8 cellular contexts compared by ENCODE assay signal in genomic region chr17:75589919-75590303, GRCh38. TPM values are rescaled to one million over a fixed set of nuclear protein-coding genes. Genes with fewer than 3 reads are reported as not detected.
DNase-seq lines count a peak whose midpoint lies in the region; ATAC-seq, FAIRE-seq and TF ChIP-seq lines count a peak whose summit lies in the region.

No MANE protein-coding gene starts in this region.

- H3K27me3 Mint-ChIP-seq in activated naive CD8-positive, alpha-beta T cell, result no peaks in the 10 kb centered on the region
- no peaks in the 10 kb centered on the region for H3K27me3 Mint-ChIP-seq in activated naive CD8-positive, alpha-beta T cell treated with anti-CD3 and anti-CD28 coated beads for 36 hours

- no peak for TF ChIP-seq POLR2A in K562 (conservative IDR thresholded peaks at IDR 0.05)

- H3K9me3 ChIP-seq in K562 (replicated peaks; ENCODE audit: control insufficient read depth, insufficient read depth, low read depth, low read length), result no peaks in the 10 kb centered on the region
- no peaks in the 10 kb centered on the region for H3K9me3 ChIP-seq in lower lobe of right lung

- no peak for TF ChIP-seq RAD21 in K562 (CRISPR knock-in tag; conservative IDR thresholded peaks at IDR 0.05 in 1 of 2, IDR thresholded peaks at IDR 0.05 in 1 of 2)

- no peaks in the 10 kb centered on the region for H3K79me2 ChIP-seq in K562 (ENCODE audit: control insufficient read depth, insufficient read depth, low read length)

- no peak for ATAC-seq in K562
- no peak for ATAC-seq in lower lobe of right lung

- H3K36me3 ChIP-seq in K562 (ENCODE audit: control insufficient read depth, insufficient read depth, low read length), result no peaks in the 10 kb centered on the region
- H3K36me3 ChIP-seq in lower lobe of right lung, result peaks cover 6% of the 10 kb centered on the region
- no peaks in the 10 kb centered on the region for H3K36me3 ChIP-seq in urinary bladder (ENCODE audit: insufficient read depth)

- CTCF ChIA-PET in K562 (lab: Yijun Ruan, JAX; ENCODE audit: low intra/inter-chr PET ratio), result interaction anchor here (0.6 kb wide), 1 partner anchor 163 kb away, joined by 3 read pairs; no protein-coding TSS in a partner anchor

- peak overlapping the region; percentile 53; the same call in 1 of the 2 replicates for H3K4me3 ChIP-seq in K562
- H3K4me3 ChIP-seq in lower lobe of right lung, result peak overlapping the region; percentile 84
- H3K4me3 ChIP-seq in urinary bladder (ENCODE audit: low read depth, low read length), result peak overlapping the region; percentile 49

- H3K4me1 Mint-ChIP-seq in activated naive CD8-positive, alpha-beta T cell (ENCODE audit: low read depth), result peaks cover 9% of the 10 kb centered on the region
- H3K4me1 Mint-ChIP-seq in activated naive CD8-positive, alpha-beta T cell treated with anti-CD3 and anti-CD28 coated beads for 36 hours, result peaks cover 3% of the 10 kb centered on the region

- no peaks in the 10 kb centered on the region for H3K36me3 Mint-ChIP-seq in activated naive CD8-positive, alpha-beta T cell
- no peaks in the 10 kb centered on the region for H3K36me3 Mint-ChIP-seq in activated naive CD8-positive, alpha-beta T cell treated with anti-CD3 and anti-CD28 coated beads for 36 hours

- H4K20me1 ChIP-seq in K562 (replicated peaks; ENCODE audit: control insufficient read depth, insufficient read depth, low read length), result no peaks in the 10 kb centered on the region

- in situ Hi-C loops in K562 (cut with MboI), result no loop called here

- peak overlapping the region; percentile 30 for H3K4me3 Mint-ChIP-seq in activated naive CD8-positive, alpha-beta T cell
- H3K4me3 Mint-ChIP-seq in activated naive CD8-positive, alpha-beta T cell treated with anti-CD3 and anti-CD28 coated beads for 36 hours, result no peak overlapping the region

- no peak for TF ChIP-seq EP300 in K562 (IDR thresholded peaks at IDR 0.05; ENCODE audit: low read length)

- no peaks in the 10 kb centered on the region for H3K9me1 ChIP-seq in K562 (ENCODE audit: control insufficient read depth, insufficient read depth, low read length)

- H3K9me3 Mint-ChIP-seq in activated naive CD8-positive, alpha-beta T cell (ENCODE audit: low read depth), result no peaks in the 10 kb centered on the region
- no peaks in the 10 kb centered on the region for H3K9me3 Mint-ChIP-seq in activated naive CD8-positive, alpha-beta T cell treated with anti-CD3 and anti-CD28 coated beads for 36 hours

- no peak for TF ChIP-seq CTCF in K562 (IDR thresholded peaks at IDR 0.05 in 2 of 3, conservative IDR thresholded peaks at IDR 0.05 in 1 of 3; ENCODE audit: insufficient read depth in 2 of 3, low read depth in 1 of 3, low read length in 3 of 3)
- no peak for TF ChIP-seq CTCF in lower lobe of right lung (IDR thresholded peaks at IDR 0.05)

- BruUV-seq in K562 (replicated peaks; lab: Mats Ljungman, UMichigan), result no TSS peak

- no peak for FAIRE-seq in K562 (lab: Jason Lieb, UNC)
- FAIRE-seq in GM19239 (lab: Jason Lieb, UNC), result no peak

- intact Hi-C loops in K562 (cut with micrococcal nuclease) (loop anchor here (5.0 to 10.0 kb wide), 2 partner anchors 73 to 165 kb away; partner anchors contain the start of genes CASKIN2 and TSEN54), lower lobe of right lung (cut with DNase I) (no loop called here)

- POLR2A ChIA-PET in K562 (lab: Yijun Ruan, JAX), result interaction anchor here (0.7 to 1.1 kb wide), 4 partner anchors 12 to 164 kb away, joined by 3 to 6 read pairs (median 3); no protein-coding TSS in a partner anchor

- H3K4me1 ChIP-seq in K562 (replicated peaks in 1 of 2; ENCODE audit: control insufficient read depth in 2 of 2, insufficient read depth in 2 of 2, low read length in 2 of 2) (peaks cover 6 to 40% of the 10 kb centered on the region in 2 experiments; a peak in 3 of 5 replicates), lower lobe of right lung (peaks cover 20% of the 10 kb centered on the region), urinary bladder (ENCODE audit: insufficient read depth) (no peaks in the 10 kb centered on the region)

- H3K9ac ChIP-seq in K562 (ENCODE audit: insufficient read depth in 1 of 2, low read depth in 2 of 2, low read length in 2 of 2), result peak overlapping the region in 1 of 2 experiments; percentile 94; a peak in 2 of 4 replicates

- peak overlapping the region; percentile 96 for H2AFZ ChIP-seq in K562 (ENCODE audit: low read depth, low read length)

- no peak overlapping the region; the same call in 2 of the 3 replicates for H3K27ac ChIP-seq in K562 (ENCODE audit: extremely low read depth, low read depth, low read length)
- peak overlapping the region; percentile 97 for H3K27ac ChIP-seq in lower lobe of right lung
- H3K27ac ChIP-seq in urinary bladder (ENCODE audit: low read depth), result no peak overlapping the region

- no peak overlapping the region for H3K27ac Mint-ChIP-seq in activated naive CD8-positive, alpha-beta T cell
- H3K27ac Mint-ChIP-seq in activated naive CD8-positive, alpha-beta T cell treated with anti-CD3 and anti-CD28 coated beads for 36 hours, result no peak overlapping the region

- WGBS in K562 (ENCODE audit: insufficient coverage, low coverage, missing lambda C conversion rate), result 83% methylated on average over 15 of the region's 29 CpGs
- WGBS in urinary bladder, result 64% methylated on average over 29 of the region's 29 CpGs

- H3K27me3 ChIP-seq in K562 (ENCODE audit: control insufficient read depth in 2 of 2, insufficient read depth in 2 of 2, low read length in 2 of 2), result peaks cover 0 to 5% of the 10 kb centered on the region in 2 experiments; a peak in 2 of 5 replicates
- H3K27me3 ChIP-seq in lower lobe of right lung (ENCODE audit: low read depth), result no peaks in the 10 kb centered on the region

- peak overlapping the region; percentile 79; the same call in 1 of the 2 replicates for H3K4me2 ChIP-seq in K562 (ENCODE audit: insufficient read depth, low read length)

- DNase-seq in activated naive CD8-positive, alpha-beta T cell treated with anti-CD3 and anti-CD28 coated beads for 36 hours, result no peak
- DNase-seq in K562 (ENCODE audit: extremely low read depth in 1 of 4, low spot score in 3 of 4) (no peak), lower lobe of right lung (no peak), HPDE6-E6E7 (ENCODE audit: extremely low spot score) (no peak), NCI-H2171 treated with DMSO at 0.1 percent for 48 hours (lab: John Stamatoyannopoulos, UW) (no peak), GM19239 (ENCODE audit: insufficient read length, low spot score) (no peak)

RNA-seq across cellular contexts. Expression of gene MYO15B, which starts 2.3 kb away (rescaled TPM):
- total RNA-seq in activated naive CD8-positive, alpha-beta T cell treated with anti-CD3 and anti-CD28 coated beads for 36 hours, result 10 to 100 TPM; 17.8 to 18.9 TPM
- total RNA-seq in K562 (2011; cell fraction: chromatin; rRNA removed; ENCODE audit: low replicate concordance), result 8.9 and 39.4 TPM in 2 replicates
- 22.5 and 24.7 TPM in 2 replicates for total RNA-seq in K562 (2011; cell fraction: nucleolus; rRNA removed)
- total RNA-seq in K562 (2011; cell fraction: nucleoplasm; rRNA removed), result 11.1 and 14.7 TPM in 2 replicates
- 0.05 and 0.24 TPM in 2 replicates for total RNA-seq in K562 (2014; rRNA removed)
- total RNA-seq in K562 (2014; rRNA removed; fragmentation: Illumina TruSeq; extraction: Trizol), result 1.2 TPM in 1 of 2 replicates, not detected in the other
- 0.83 TPM in 2 replicates for total RNA-seq in K562 (2015; rRNA removed; fragmentation: Illumina TruSeq; extraction: Trizol)
- total RNA-seq in K562 (2021), result 1.5 and 3.1 TPM in 2 replicates
- 0.82 and 1.2 TPM in 2 replicates for polyA plus RNA-seq in K562 (2011; rRNA removed)
- 0.39 and 0.49 TPM in 2 replicates for polyA plus RNA-seq in K562 (2011; cell fraction: cytosol; rRNA removed)
- polyA plus RNA-seq in K562 (2011; cell fraction: nucleus; rRNA removed), result 15.0 and 17.9 TPM in 2 replicates
- polyA plus RNA-seq in K562 (2012), result 1.2 and 10.8 TPM in 2 replicates
- 0.12 and 0.76 TPM in 2 replicates for polyA plus RNA-seq in K562 (2014; fragmentation: Illumina TruSeq; extraction: Trizol)
- polyA plus RNA-seq in K562 (2014; fragmentation: Nextera tagmentation; extraction: Ambion mirVana), result not detected
- polyA plus RNA-seq in K562 (2014; rRNA removed), result 0.98 and 1.5 TPM in 2 replicates
- polyA minus RNA-seq in K562 (2011; rRNA and poly(A)+ RNA removed), result 0.70 and 1.0 TPM in 2 replicates
- polyA minus RNA-seq in K562 (2011; cell fraction: cytosol; rRNA and poly(A)+ RNA removed), result not detected in 2 replicates
- polyA minus RNA-seq in K562 (2011; cell fraction: nucleus; rRNA and poly(A)+ RNA removed), result 7.7 and 8.5 TPM in 2 replicates
- total RNA-seq in lower lobe of right lung, result 181 TPM
- total RNA-seq in urinary bladder, result 108 TPM
- polyA plus RNA-seq in urinary bladder, result 78.1 TPM

RNA-seq across cellular contexts. Expression of gene SMIM5, which starts 43.3 kb away (rescaled TPM):
- total RNA-seq in activated naive CD8-positive, alpha-beta T cell treated with anti-CD3 and anti-CD28 coated beads for 36 hours, result under 1 TPM; 0.14 to 0.16 TPM
- total RNA-seq in K562 (2011; cell fraction: chromatin; rRNA removed; ENCODE audit: low replicate concordance), result 0.16 TPM in 1 of 2 replicates, not detected in the other
- total RNA-seq in K562 (2011; cell fraction: nucleolus; rRNA removed), result 0.13 TPM in 1 of 2 replicates, not detected in the other
- total RNA-seq in K562 (2011; cell fraction: nucleoplasm; rRNA removed), result not detected in 2 replicates
- not detected in 2 replicates for total RNA-seq in K562 (2014; rRNA removed)
- total RNA-seq in K562 (2014; rRNA removed; fragmentation: Illumina TruSeq; extraction: Trizol), result not detected in 2 replicates
- not detected in 2 replicates for total RNA-seq in K562 (2015; rRNA removed; fragmentation: Illumina TruSeq; extraction: Trizol)
- not detected in 2 replicates for total RNA-seq in K562 (2021)
- not detected in 2 replicates for polyA plus RNA-seq in K562 (2011; rRNA removed)
- 0.04 TPM in 1 of 2 replicates, not detected in the other for polyA plus RNA-seq in K562 (2011; cell fraction: cytosol; rRNA removed)
- polyA plus RNA-seq in K562 (2011; cell fraction: nucleus; rRNA removed), result not detected in 2 replicates
- polyA plus RNA-seq in K562 (2012), result 0.14 and 0.17 TPM in 2 replicates
- not detected in 2 replicates for polyA plus RNA-seq in K562 (2014; fragmentation: Illumina TruSeq; extraction: Trizol)
- not detected for polyA plus RNA-seq in K562 (2014; fragmentation: Nextera tagmentation; extraction: Ambion mirVana)
- 0.08 TPM in 1 of 2 replicates, not detected in the other for polyA plus RNA-seq in K562 (2014; rRNA removed)
- not detected in 2 replicates for polyA minus RNA-seq in K562 (2011; rRNA and poly(A)+ RNA removed)
- polyA minus RNA-seq in K562 (2011; cell fraction: cytosol; rRNA and poly(A)+ RNA removed), result not detected in 2 replicates
- polyA minus RNA-seq in K562 (2011; cell fraction: nucleus; rRNA and poly(A)+ RNA removed), result not detected in 2 replicates
- total RNA-seq in lower lobe of right lung, result 2.7 TPM
- total RNA-seq in urinary bladder, result 4.0 TPM
- 3.6 TPM for polyA plus RNA-seq in urinary bladder
